8 cellular contexts compared by ENCODE assay signal in genomic region chr9:6015278-6016157, GRCh38. TPM values are rescaled to one million over a fixed set of nuclear protein-coding genes. Genes with fewer than 3 reads are reported as not detected.
DNase-seq lines count a peak whose midpoint lies in the region; ATAC-seq, FAIRE-seq and TF ChIP-seq lines count a peak whose summit lies in the region.

RANBP6 (minus strand) TSS chr9:6015624; CDS start chr9:6015607, 17 bp downstream.

- peaks cover 0 to 38% of the 10 kb centered on the region in 2 donors for H3K4me1 ChIP-seq in right atrium auricular region

- H3K9me3 ChIP-seq in right atrium auricular region = no peaks in the 10 kb centered on the region

- peak within 1 kb of the TSS; percentile 71 to 72 for H3K4me3 ChIP-seq in right atrium auricular region

- peak; percentile 100 for ATAC-seq in GM18498 (IDR thresholded peaks at IDR 0.05; ENCODE audit: unreplicated experiment)
- ATAC-seq in HG02870 (IDR thresholded peaks at IDR 0.05; ENCODE audit: unreplicated experiment) = peak; percentile 96

- H3K27ac ChIP-seq in right atrium auricular region = peak within 1 kb of the TSS; percentile 75 to 88

- H3K36me3 ChIP-seq in right atrium auricular region = no peaks in the 10 kb centered on the region

- intact Hi-C loops in T-helper 2 cell treated with Interferon-gamma antibody and Interleukin-4, amounts not matched to agents 100 ng/mL and 5 ng/mL, for 36 hours (cut with micrococcal nuclease) = loop anchor here (1.0 kb wide), 1 partner anchor 8 kb away; no protein-coding TSS in a partner anchor

- no peak for TF ChIP-seq CTCF in right atrium auricular region (IDR thresholded peaks at IDR 0.05)

- DNase-seq in NCI-H187 (lab: John Stamatoyannopoulos, UW) = peak; percentile 68 to 73
- DNase-seq in anterior cingulate cortex (lab: John Stamatoyannopoulos, UW) = peak; percentile 38 to 96 (median 87)
- DNase-seq in right atrium auricular region (ENCODE audit: low spot score) = peak; percentile 89
- DNase-seq in pulmonary artery endothelial cell (ENCODE audit: low read depth, low spot score) = peak; percentile 63
- peak; percentile 85 for DNase-seq in urothelium cell line (ENCODE audit: low spot score)

- FAIRE-seq in urothelium cell line (lab: Jason Lieb, UNC) = no peak

- H3K27me3 ChIP-seq in right atrium auricular region = no peaks in the 10 kb centered on the region

RNA-seq across cellular contexts. Expression of gene RANBP6, which starts in this region (rescaled TPM):
- total RNA-seq in T-helper 2 cell treated with Interferon-gamma antibody and Interleukin-4, amounts not matched to agents 100 ng/mL and 5 ng/mL, for 36 hours = 19.9 and 20.5 TPM in 2 replicates
- total RNA-seq in right atrium auricular region = 10 to 100 TPM; 17.6 to 22.1 TPM
- 38.1 and 48.9 TPM in 2 replicates for total RNA-seq in pulmonary artery endothelial cell

Comparison
In these comparisons a context has a peak if more than half of its experiments do, and no peak if none do; other contexts are left out.
1. Peak in every context shown above with its lines: DNase-seq, ATAC-seq, H3K4me3 ChIP-seq and H3K27ac ChIP-seq.